22 cellular contexts compared by ENCODE assay signal in genomic region chr3:166388321-166388720, GRCh38.
"Had no signal": no experiment of that assay in that cellular context is flagged by ENCODE, and none has a peak within 500 bp of the region (broad histone marks: within the 10 kb centered on the region; RNA-seq: fewer than 3 reads in every experiment).

No MANE protein-coding gene starts in this region.

- H3K36me3 ChIP-seq: neutrophil, spleen, tibial nerve, upper lobe of right lung, vagina had no signal

- H3K4me3 ChIP-seq: hepatocyte, lung, mucosa of descending colon, psoas muscle, spleen, tibial nerve, upper lobe of right lung, vagina had no signal

- H3K79me2 ChIP-seq: hepatocyte had no signal

- H3K27me3 Mint-ChIP-seq: naive thymus-derived CD8-positive, alpha-beta T cell; stimulated activated memory B cell treated with anti-CD40 and anti-IgM and Interleukin-4, amounts not matched to agents 10 μg/mL and 1 μg/mL and 100 μg/mL, for 72 hours; stimulated activated naive CD8-positive, alpha-beta T cell treated with anti-CD3 and anti-CD28 coated beads, Interleukin-15, Interleukin-2, amounts not matched to agents 100 ng/mL and 50 ng/mL, for 24 hours had no signal

- H3K36me3 Mint-ChIP-seq: naive thymus-derived CD8-positive, alpha-beta T cell; stimulated activated memory B cell treated with anti-CD40 and anti-IgM and Interleukin-4, amounts not matched to agents 10 μg/mL and 1 μg/mL and 100 μg/mL, for 72 hours had no signal

- ATAC-seq: foreskin keratinocyte; left colon; left ventricle myocardium superior; mucosa of descending colon; naive thymus-derived CD8-positive, alpha-beta T cell; psoas muscle; sciatic nerve; stimulated activated memory B cell treated with anti-CD40 and anti-IgM and Interleukin-4, amounts not matched to agents 10 μg/mL and 1 μg/mL and 100 μg/mL, for 72 hours; upper lobe of right lung had no signal

- H3K4me1 ChIP-seq: foreskin keratinocyte, psoas muscle, spleen, tibial nerve, upper lobe of right lung, vagina had no signal

- H3K27ac Mint-ChIP-seq: naive thymus-derived CD8-positive, alpha-beta T cell; stimulated activated memory B cell treated with anti-CD40 and anti-IgM and Interleukin-4, amounts not matched to agents 10 μg/mL and 1 μg/mL and 100 μg/mL, for 72 hours; stimulated activated naive CD8-positive, alpha-beta T cell treated with anti-CD3 and anti-CD28 coated beads, Interleukin-15, Interleukin-2, amounts not matched to agents 100 ng/mL and 50 ng/mL, for 24 hours had no signal

- H2AFZ ChIP-seq: hepatocyte had no signal

- DNase-seq: dermis blood vessel endothelial cell; foreskin keratinocyte; head of caudate nucleus; left colon; left ventricle myocardium superior; mucosa of descending colon; naive thymus-derived CD8-positive, alpha-beta T cell; psoas muscle; retina; spleen; stimulated activated CD4-positive, alpha-beta T cell treated with anti-CD3 and anti-CD28 coated beads, Interleukin-15, amount 100 ng/mL, for 24 hours; stimulated activated CD4-positive, alpha-beta T cell treated with anti-CD3 and anti-CD28 coated beads, Interleukin-1b, Interleukin-23, amount 100 ng/mL, for 48 hours; stimulated activated CD4-positive, alpha-beta T cell treated with anti-CD3 and anti-CD28 coated beads, Interleukin-4, amount 100 ng/mL, for 24 hours; upper lobe of right lung had no signal

- H3K4me1 Mint-ChIP-seq: naive thymus-derived CD8-positive, alpha-beta T cell; stimulated activated memory B cell treated with anti-CD40 and anti-IgM and Interleukin-4, amounts not matched to agents 10 μg/mL and 1 μg/mL and 100 μg/mL, for 72 hours had no signal

- H3K4me2 ChIP-seq: hepatocyte had no signal

- H3K4me3 Mint-ChIP-seq: naive thymus-derived CD8-positive, alpha-beta T cell; stimulated activated memory B cell treated with anti-CD40 and anti-IgM and Interleukin-4, amounts not matched to agents 10 μg/mL and 1 μg/mL and 100 μg/mL, for 72 hours; stimulated activated naive CD8-positive, alpha-beta T cell treated with anti-CD3 and anti-CD28 coated beads, Interleukin-15, Interleukin-2, amounts not matched to agents 100 ng/mL and 50 ng/mL, for 24 hours had no signal

- H3K9me3 ChIP-seq: mucosa of descending colon, neutrophil, psoas muscle, tibial nerve, upper lobe of right lung, vagina had no signal

- H3K27ac ChIP-seq: foreskin keratinocyte, hepatocyte, neutrophil, psoas muscle, spleen, tibial nerve, upper lobe of right lung, vagina had no signal

- H3K27me3 ChIP-seq: foreskin keratinocyte, hepatocyte, neutrophil, spleen, tibial nerve, upper lobe of right lung, vagina had no signal
